Comparison of ENCODE assay signal across 8 cellular contexts in genomic region chr10:73743327-73743904, GRCh38. TPM values are rescaled to one million over a fixed set of nuclear protein-coding genes. Genes with fewer than 3 reads are reported as not detected.
DNase-seq lines count a peak whose midpoint lies in the region; ATAC-seq and TF ChIP-seq lines count a peak whose summit lies in the region.

No MANE protein-coding gene starts in this region.

- H3K4me1 Mint-ChIP-seq in HFFc6 (ENCODE audit: low read depth): peaks cover 31% of the 10 kb centered on the region
- H3K4me1 Mint-ChIP-seq in activated T-helper 17 cell treated with anti-CD3 and anti-CD28 coated beads, Interleukin-2, amount 50 U/mL, for 72 hours: peaks cover 11% of the 10 kb centered on the region

- TF ChIP-seq CTCF in HFFc6 (IDR thresholded peaks at IDR 0.05) (no peak), spleen (IDR thresholded peaks at IDR 0.05 in 8 of 11, conservative IDR thresholded peaks at IDR 0.05 in 3 of 11) (no peak)

- H3K4me3 ChIP-seq in iPS-15b (ENCODE audit: low read depth, low read length): peak overlapping the region; percentile 99
- peak overlapping the region; percentile 79 to 92 (median 84) for H3K4me3 ChIP-seq in spleen

- H3K27ac Mint-ChIP-seq in HFFc6: peak overlapping the region; percentile 100
- H3K27ac Mint-ChIP-seq in activated T-helper 17 cell treated with anti-CD3 and anti-CD28 coated beads, Interleukin-2, amount 50 U/mL, for 72 hours: peak overlapping the region; percentile 100

- peaks cover 16% of the 10 kb centered on the region for H3K4me1 ChIP-seq in iPS-15b (ENCODE audit: control insufficient read depth, insufficient read depth, low read length)
- peaks cover 11 to 56% (median 48%) of the 10 kb centered on the region in 6 donors for H3K4me1 ChIP-seq in spleen

- peak overlapping the region; percentile 97 for H3K9ac ChIP-seq in iPS-15b (ENCODE audit: low read depth, low read length)

- no peaks in the 10 kb centered on the region for H3K9me3 Mint-ChIP-seq in HFFc6
- no peaks in the 10 kb centered on the region for H3K9me3 Mint-ChIP-seq in activated T-helper 17 cell treated with anti-CD3 and anti-CD28 coated beads, Interleukin-2, amount 50 U/mL, for 72 hours

- peaks cover 21% of the 10 kb centered on the region for H3K36me3 Mint-ChIP-seq in HFFc6 (ENCODE audit: low read depth)
- peaks cover 54% of the 10 kb centered on the region for H3K36me3 Mint-ChIP-seq in activated T-helper 17 cell treated with anti-CD3 and anti-CD28 coated beads, Interleukin-2, amount 50 U/mL, for 72 hours (ENCODE audit: low read depth)

- H3K27me3 ChIP-seq in iPS-15b (ENCODE audit: control insufficient read depth, insufficient read depth, low read length): no peaks in the 10 kb centered on the region
- no peaks in the 10 kb centered on the region for H3K27me3 ChIP-seq in spleen (replicated peaks in 1 of 7)

- no peak for ATAC-seq in activated T-helper 17 cell treated with anti-CD3 and anti-CD28 coated beads, Interleukin-2, amount 50 U/mL, for 72 hours (replicated peaks)
- ATAC-seq in GM18858 (IDR thresholded peaks at IDR 0.05; ENCODE audit: unreplicated experiment) (no peak), esophagus mucosa (no peak)

- peak overlapping the region; percentile 91 to 98 (median 94) for H3K27ac ChIP-seq in spleen

- H3K36me3 ChIP-seq in iPS-15b (ENCODE audit: control insufficient read depth, insufficient read depth, low read length) (peaks cover 6% of the 10 kb centered on the region), spleen (peaks cover 0 to 42% (median 21%) of the 10 kb centered on the region in 6 donors)

- no peaks in the 10 kb centered on the region for H3K9me3 ChIP-seq in iPS-15b (ENCODE audit: control insufficient read depth, insufficient read depth, low read length)
- H3K9me3 ChIP-seq in spleen: no peaks in the 10 kb centered on the region

- TF ChIP-seq POLR2A in spleen (IDR thresholded peaks at IDR 0.05): no peak

- intact Hi-C loops in spleen (cut with DNase I; ENCODE audit: low total_unique reads): no loop called here

- peaks cover 6% of the 10 kb centered on the region for H3K27me3 Mint-ChIP-seq in HFFc6 (ENCODE audit: insufficient read depth)
- no peaks in the 10 kb centered on the region for H3K27me3 Mint-ChIP-seq in activated T-helper 17 cell treated with anti-CD3 and anti-CD28 coated beads, Interleukin-2, amount 50 U/mL, for 72 hours

- 37 to 50% (median 39%) methylated on average over 6 of the region's 6 CpGs for WGBS in spleen, 5 donors

- H3K4me3 Mint-ChIP-seq in HFFc6: peak overlapping the region; percentile 98
- peak overlapping the region; percentile 90 for H3K4me3 Mint-ChIP-seq in activated T-helper 17 cell treated with anti-CD3 and anti-CD28 coated beads, Interleukin-2, amount 50 U/mL, for 72 hours

- DNase-seq in HFFc6: no peak
- DNase-seq in spleen: no peak
- no peak for DNase-seq in kidney tubule cell (ENCODE audit: low spot score)
- DNase-seq in stimulated activated CD4-positive, alpha-beta T cell treated with anti-CD3 and anti-CD28 coated beads, Interleukin-15, amount 100 ng/mL, for 24 hours: no peak

RNA-seq across cellular contexts. Expression of gene SEC24C, which starts 0.8 kb away (rescaled TPM):
- total RNA-seq in HFFc6 (2021; fragmentation: NEBNext Ultra II Directional; extraction: Animal tissue kit (Norgen Biotek cat#: 25700)): 100 to 1,000 TPM in 1 of 6 experiments, 10 to 100 TPM in 5; 90.8 to 108 (median 97.7) TPM
- 100 to 1,000 TPM in 1 of 2 donors, 10 to 100 TPM in 1; 98.5 to 129 TPM for total RNA-seq in activated T-helper 17 cell treated with anti-CD3 and anti-CD28 coated beads, Interleukin-2, amount 50 U/mL, for 72 hours
- total RNA-seq in spleen (10 to 100 TPM; 61.1 to 75.6 (median 71.6) TPM), esophagus mucosa (53.1 TPM)
- 10 to 100 TPM; 20.4 to 42.3 (median 28.6) TPM for polyA plus RNA-seq in spleen

RNA-seq across cellular contexts. Expression of gene CHCHD1, which starts 38.4 kb away (rescaled TPM):
- 10 to 100 TPM; 27.1 to 34.7 (median 30.6) TPM for total RNA-seq in HFFc6 (2021; fragmentation: NEBNext Ultra II Directional; extraction: Animal tissue kit (Norgen Biotek cat#: 25700))
- total RNA-seq in activated T-helper 17 cell treated with anti-CD3 and anti-CD28 coated beads, Interleukin-2, amount 50 U/mL, for 72 hours: 10 to 100 TPM; 30.2 to 32.8 TPM
- total RNA-seq in spleen (10 to 100 TPM; 14.6 to 31.6 (median 18.3) TPM), esophagus mucosa (23.5 TPM)
- polyA plus RNA-seq in spleen: 10 to 100 TPM; 57.9 to 75.9 (median 73.1) TPM

RNA-seq across cellular contexts. Expression of gene ZSWIM8, which starts 42.0 kb away (rescaled TPM):
- total RNA-seq in HFFc6 (2021; fragmentation: NEBNext Ultra II Directional; extraction: Animal tissue kit (Norgen Biotek cat#: 25700)): 10 to 100 TPM; 47.2 to 62.6 (median 55.3) TPM
- total RNA-seq in activated T-helper 17 cell treated with anti-CD3 and anti-CD28 coated beads, Interleukin-2, amount 50 U/mL, for 72 hours: 100 to 1,000 TPM in 1 of 2 donors, 10 to 100 TPM in 1; 66.1 to 113 TPM
- total RNA-seq in spleen: 100 to 1,000 TPM in 6 of 7 donors, 10 to 100 TPM in 1; 97.0 to 141 (median 129) TPM
- 100 to 1,000 TPM in 2 of 3 donors, 10 to 100 TPM in 1; 51.5 to 109 (median 101) TPM for polyA plus RNA-seq in spleen
- 71.7 TPM for total RNA-seq in esophagus mucosa

RNA-seq across cellular contexts. Expression of gene AGAP5, which starts 45.5 kb away (rescaled TPM):
- total RNA-seq in HFFc6 (2021; fragmentation: NEBNext Ultra II Directional; extraction: Animal tissue kit (Norgen Biotek cat#: 25700)): 1 to 10 TPM; 2.2 to 3.7 (median 2.8) TPM
- 1 to 10 TPM; 6.3 to 7.2 TPM for total RNA-seq in activated T-helper 17 cell treated with anti-CD3 and anti-CD28 coated beads, Interleukin-2, amount 50 U/mL, for 72 hours
- 10 to 100 TPM in 4 of 7 donors, 1 to 10 TPM in 3; 5.4 to 15.7 (median 10.7) TPM for total RNA-seq in spleen
- 1 to 10 TPM; 2.6 to 5.8 (median 5.4) TPM for polyA plus RNA-seq in spleen
- total RNA-seq in esophagus mucosa: 2.7 TPM
